19 cellular contexts compared by ENCODE assay signal in genomic region chr16:3730161-3731125, GRCh38.
"Had no signal": no experiment of that assay in that cellular context is flagged by ENCODE, and none has a peak within 500 bp of the region (broad histone marks: within the 10 kb centered on the region; RNA-seq: fewer than 3 reads in every experiment).

No MANE protein-coding gene starts in this region.

- ATAC-seq: activated CD4-positive, CD25-positive, alpha-beta regulatory T cell treated with anti-CD3 and anti-CD28 coated beads, Interleukin-2, amount 50 U/mL, for 24 hours; natural killer cell treated with Interleukin-12 subunit alpha and Interleukin-12 subunit beta and Interleukin-15 and Interleukin-18, amount 100 ng/mL, for 72 hours; SK-N-SH treated with all-trans-retinoic acid at 6 μM for 48 hours; T-cell had no signal

- H3K27ac Mint-ChIP-seq: activated naive CD8-positive, alpha-beta T cell; activated T-helper 1 cell treated with anti-CD3 and anti-CD28 coated beads, Interleukin-12 subunit alpha, Interleukin-12 subunit beta, Interleukin-2, Interleukin-4 antibody, amounts not matched to agents 30 ng/mL and 10 ng/mL and 1 ng/mL, durations not matched to agents 14 hours and 24 hours and 36 hours; mesothelial cell of epicardium; natural killer cell treated with Interleukin-12 subunit alpha and Interleukin-12 subunit beta and Interleukin-15 and Interleukin-18, amount 100 ng/mL, for 72 hours; T-cell had no signal

- H3K9me3 ChIP-seq: prostate gland, right atrium auricular region, thyroid gland had no signal

- H3K4me1 Mint-ChIP-seq: brain, mesothelial cell of epicardium, T-cell had no signal

- H3K27me3 ChIP-seq: right atrium auricular region, thyroid gland had no signal

- H3K4me3 ChIP-seq: coronary artery, prostate gland, right atrium auricular region, thyroid gland had no signal

- H3K27me3 Mint-ChIP-seq: activated naive CD8-positive, alpha-beta T cell; natural killer cell treated with Interleukin-12 subunit alpha and Interleukin-12 subunit beta and Interleukin-15 and Interleukin-18, amount 100 ng/mL, for 72 hours; T-cell had no signal

- H3K27ac ChIP-seq: coronary artery, prostate gland, right atrium auricular region, thyroid gland had no signal

- H3K4me1 ChIP-seq: prostate gland, right atrium auricular region, thyroid gland had no signal

- H3K4me3 Mint-ChIP-seq: activated naive CD8-positive, alpha-beta T cell; activated T-helper 1 cell treated with anti-CD3 and anti-CD28 coated beads, Interleukin-12 subunit alpha, Interleukin-12 subunit beta, Interleukin-2, Interleukin-4 antibody, amounts not matched to agents 30 ng/mL and 10 ng/mL and 1 ng/mL, durations not matched to agents 14 hours and 24 hours and 36 hours; brain; mesothelial cell of epicardium; natural killer cell treated with Interleukin-12 subunit alpha and Interleukin-12 subunit beta and Interleukin-15 and Interleukin-18, amount 100 ng/mL, for 72 hours; T-cell had no signal

- H3K9me3 Mint-ChIP-seq: activated T-helper 1 cell treated with anti-CD3 and anti-CD28 coated beads, Interleukin-12 subunit alpha, Interleukin-12 subunit beta, Interleukin-2, Interleukin-4 antibody, amounts not matched to agents 30 ng/mL and 10 ng/mL and 1 ng/mL, durations not matched to agents 14 hours and 24 hours and 36 hours; brain; mesothelial cell of epicardium; natural killer cell treated with Interleukin-12 subunit alpha and Interleukin-12 subunit beta and Interleukin-15 and Interleukin-18, amount 100 ng/mL, for 72 hours; T-cell had no signal

- DNase-seq: activated CD4-positive, alpha-beta T cell treated with anti-CD3 and anti-CD28 coated beads, Interleukin-2, amount 50 U/mL, for 1 hour; activated gamma-delta T cell treated with Interleukin-2 at 50 U/mL for 16 hours; activated T-cell treated with anti-CD3 and anti-CD28 coated beads for 4 hours; amygdala; central memory CD4-positive, alpha-beta T cell; erythroblast; occipital lobe; T-cell; thyroid gland had no signal
